ENCODE assay signal across 25 cellular contexts in the genomic region with DNA sequence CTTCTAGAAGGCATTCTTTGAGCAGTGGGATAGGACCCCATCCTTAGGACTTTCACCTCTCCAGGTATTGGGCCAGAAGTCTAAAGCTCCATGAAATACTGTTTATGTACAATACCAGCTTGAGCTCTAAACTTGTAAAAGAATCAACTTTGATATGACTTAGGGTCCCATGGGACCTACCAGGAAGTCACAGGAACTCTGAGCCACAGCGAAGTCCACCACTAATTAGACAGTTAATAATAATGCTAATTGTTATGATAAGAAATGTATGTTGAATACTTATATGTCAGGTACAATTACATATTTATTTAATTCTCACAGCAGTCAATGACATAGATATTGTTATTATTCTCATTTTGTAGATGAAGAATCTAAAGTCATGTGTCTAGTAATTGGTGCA.
"Had no signal": no experiment of that assay in that cellular context is flagged by ENCODE, and none has a peak within 500 bp of the region (broad histone marks: within the 10 kb centered on the region; RNA-seq: fewer than 3 reads in every experiment).

No MANE protein-coding gene starts in this region.

- H3K27me3 Mint-ChIP-seq: activated CD8-positive, alpha-beta memory T cell treated with anti-CD3 and anti-CD28 coated beads, Interleukin-2, amount 10 ng/mL, durations not matched to agents 7 days and 5 days; activated naive CD4-positive, alpha-beta T cell treated with anti-CD3 and anti-CD28 coated beads, Interleukin-2, amount 50 U/mL, for 24 hours; activated T-cell treated with anti-CD3 and anti-CD28 coated beads, Interleukin-2, amount 50 U/mL, for 24 hours; T-cell had no signal

- H3K4me3 Mint-ChIP-seq: activated CD8-positive, alpha-beta memory T cell treated with anti-CD3 and anti-CD28 coated beads, Interleukin-2, amount 10 ng/mL, durations not matched to agents 7 days and 5 days; activated naive CD4-positive, alpha-beta T cell treated with anti-CD3 and anti-CD28 coated beads, Interleukin-2, amount 50 U/mL, for 24 hours; activated T-cell treated with anti-CD3 and anti-CD28 coated beads, Interleukin-2, amount 50 U/mL, for 24 hours; activated T-helper 1 cell treated with anti-CD3 and anti-CD28 coated beads, Interleukin-12 subunit alpha, Interleukin-12 subunit beta, Interleukin-2, Interleukin-4 antibody, amounts not matched to agents 30 ng/mL and 10 ng/mL and 1 ng/mL, durations not matched to agents 14 hours and 24 hours and 36 hours; T-cell had no signal

- H3K9me3 Mint-ChIP-seq: activated naive CD4-positive, alpha-beta T cell treated with anti-CD3 and anti-CD28 coated beads, Interleukin-2, amount 50 U/mL, for 24 hours; activated T-cell treated with anti-CD3 and anti-CD28 coated beads, Interleukin-2, amount 50 U/mL, for 24 hours; activated T-helper 1 cell treated with anti-CD3 and anti-CD28 coated beads, Interleukin-12 subunit alpha, Interleukin-12 subunit beta, Interleukin-2, Interleukin-4 antibody, amounts not matched to agents 30 ng/mL and 10 ng/mL and 1 ng/mL, durations not matched to agents 14 hours and 24 hours and 36 hours; T-cell had no signal

- H3K9me3 ChIP-seq: breast epithelium had no signal

- H3K27me3 ChIP-seq: breast epithelium had no signal

- DNase-seq: activated CD4-positive, alpha-beta T cell treated with anti-CD3 and anti-CD28 coated beads for 4 hours; activated CD4-positive, alpha-beta T cell treated with anti-CD3 and anti-CD28 coated beads, Interleukin-2, amount 50 U/mL, for 48 hours; activated CD8-positive, alpha-beta memory T cell treated with anti-CD3 and anti-CD28 coated beads, Interleukin-2, amount 10 ng/mL, durations not matched to agents 7 days and 5 days; activated effector memory CD4-positive, alpha-beta T cell treated with Interleukin-2 at 50 U/mL for 16 hours; activated naive CD4-positive, alpha-beta T cell; activated T-cell treated with anti-CD3 and anti-CD28 coated beads, Interleukin-2, amount 50 U/mL, for 24 hours; aorta; caudate nucleus; KBM-7; NCI-H1092; NCI-H1417; NCI-H1694; NCI-H2029; NCI-H2107; NCI-H2171 treated with DMSO at 0.1 percent for 48 hours; NCI-H345; NCI-H510A; NCI-H69; T-cell; WERI-Rb-1 had no signal

- H3K36me3 ChIP-seq: breast epithelium, WERI-Rb-1 had no signal

- ATAC-seq: activated CD4-positive, CD25-positive, alpha-beta regulatory T cell treated with anti-CD3 and anti-CD28 coated beads, Interleukin-2, amount 50 U/mL, for 24 hours; activated CD8-positive, alpha-beta memory T cell treated with anti-CD3 and anti-CD28 coated beads, Interleukin-2, amount 10 ng/mL, durations not matched to agents 7 days and 5 days; T-cell had no signal

- H3K4me3 ChIP-seq: breast epithelium, SK-N-MC had no signal

- H3K27ac ChIP-seq: breast epithelium, SK-N-MC, WERI-Rb-1 had no signal

- H3K27ac Mint-ChIP-seq: activated CD8-positive, alpha-beta memory T cell treated with anti-CD3 and anti-CD28 coated beads, Interleukin-2, amount 10 ng/mL, durations not matched to agents 7 days and 5 days; activated T-cell treated with anti-CD3 and anti-CD28 coated beads, Interleukin-2, amount 50 U/mL, for 24 hours; activated T-helper 1 cell treated with anti-CD3 and anti-CD28 coated beads, Interleukin-12 subunit alpha, Interleukin-12 subunit beta, Interleukin-2, Interleukin-4 antibody, amounts not matched to agents 30 ng/mL and 10 ng/mL and 1 ng/mL, durations not matched to agents 14 hours and 24 hours and 36 hours had no signal
